22 cellular contexts compared by ENCODE assay signal in the genomic region with DNA sequence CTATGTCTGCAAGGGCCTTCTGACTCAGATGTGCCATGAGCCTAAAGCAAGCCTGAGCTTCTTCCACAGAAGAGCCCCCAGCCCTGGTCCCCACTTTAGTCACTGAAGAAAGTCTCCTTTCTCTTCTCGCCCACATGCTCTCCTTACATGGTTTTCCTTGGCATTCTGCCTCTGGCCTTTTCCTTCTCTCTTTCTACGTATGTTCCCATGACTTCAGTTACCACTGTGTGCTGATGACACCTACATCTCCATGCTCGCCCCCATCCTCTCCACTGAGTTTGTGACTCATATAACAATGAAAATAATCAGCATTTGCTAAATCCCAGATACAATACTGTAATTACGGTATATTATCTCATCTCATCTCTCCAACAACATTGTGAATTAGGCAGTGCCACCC.
DNase-seq lines count a peak whose midpoint lies in the region; FAIRE-seq and TF ChIP-seq lines count a peak whose summit lies in the region.
"Had no signal": no experiment of that assay in that cellular context is flagged by ENCODE, and none has a peak within 500 bp of the region (broad histone marks: within the 10 kb centered on the region; RNA-seq: fewer than 3 reads in every experiment).

No MANE protein-coding gene starts in this region.

- peaks cover 3% of the 10 kb centered on the region for H3K9me3 Mint-ChIP-seq in astrocyte (ENCODE audit: unreplicated experiment)
- H3K9me3 Mint-ChIP-seq: activated CD4-positive, alpha-beta T cell treated with anti-CD3 and anti-CD28 coated beads, Interleukin-2, amount 10 ng/mL, durations not matched to agents 7 days and 5 days; activated naive CD4-positive, alpha-beta T cell treated with anti-CD3 and anti-CD28 coated beads, Interleukin-2, amount 50 U/mL, for 72 hours; IgD-negative memory B cell; neural progenitor cell had no signal

- DNase-seq in GM12891 (ENCODE audit: insufficient read length, low spot score) (no peak), astrocyte (ENCODE audit: low read depth) (peak; percentile 86), fibroblast of pulmonary artery (ENCODE audit: low read depth) (peak; percentile 61), stromal cell of bone marrow (ENCODE audit: low read depth) (peak; percentile 41), NCI-H1436 (lab: John Stamatoyannopoulos, UW) (no peak), NCI-H226 (no peak), CD1c-positive myeloid dendritic cell (ENCODE audit: extremely low spot score) (no peak)
- DNase-seq: DMS79, hippocampal formation, MG63, NCI-H1417 treated with DMSO at 0.1 percent for 48 hours, NCI-H2171 had no signal

- H4K20me1 ChIP-seq in astrocyte (ENCODE audit: insufficient read depth, low read length), result no peaks in the 10 kb centered on the region

- H3K27me3 ChIP-seq in astrocyte (ENCODE audit: insufficient read depth, low read length), result no peaks in the 10 kb centered on the region
- H3K27me3 ChIP-seq: BE2C, body of pancreas, MG63, neural progenitor cell had no signal

- H3K9ac ChIP-seq in astrocyte (ENCODE audit: low read length), result peak overlapping the region; percentile 61
- H3K9ac ChIP-seq: neural progenitor cell had no signal

- H3K27ac ChIP-seq in astrocyte (ENCODE audit: low read depth, low read length), result peak overlapping the region; percentile 84
- H3K27ac ChIP-seq: body of pancreas, HL-60, neural progenitor cell, tibial nerve had no signal

- H3K4me3 ChIP-seq in astrocyte (ENCODE audit: insufficient read depth, low read depth, low read length), result no peak overlapping the region
- H3K4me3 ChIP-seq in fibroblast of pulmonary artery (replicated peaks; ENCODE audit: low read depth, low read length), result no peak overlapping the region
- H3K4me3 ChIP-seq: body of pancreas, MG63, neural progenitor cell, tibial nerve had no signal

- H3K4me3 Mint-ChIP-seq in astrocyte (ENCODE audit: unreplicated experiment), result no peak overlapping the region
- H3K4me3 Mint-ChIP-seq: activated CD4-positive, alpha-beta T cell treated with anti-CD3 and anti-CD28 coated beads, Interleukin-2, amount 10 ng/mL, durations not matched to agents 7 days and 5 days; IgD-negative memory B cell; neural progenitor cell had no signal

- peaks cover 3% of the 10 kb centered on the region for H3K36me3 Mint-ChIP-seq in astrocyte (ENCODE audit: low read depth, unreplicated experiment)
- H3K36me3 Mint-ChIP-seq: IgD-negative memory B cell had no signal

- peak overlapping the region; percentile 57 for H3K4me2 ChIP-seq in astrocyte (ENCODE audit: low read length)
- H3K4me2 ChIP-seq: neural progenitor cell had no signal

- no peak for TF ChIP-seq POLR2A in GM12891 (IDR thresholded peaks at IDR 0.05; ENCODE audit: low read depth, low read length)

- TF ChIP-seq CTCF in astrocyte (IDR thresholded peaks at IDR 0.05; ENCODE audit: insufficient read depth, low read depth, low read length), result no peak
- no peak for TF ChIP-seq CTCF in fibroblast of pulmonary artery (IDR thresholded peaks at IDR 0.05; ENCODE audit: low read length, missing control alignments)

- FAIRE-seq in GM12891 (lab: Jason Lieb, UNC), result peak; percentile 54
- FAIRE-seq in astrocyte (lab: Jason Lieb, UNC), result no peak
- FAIRE-seq: RCC 7860 had no signal

- peaks cover 13% of the 10 kb centered on the region for H3K4me1 ChIP-seq in astrocyte (ENCODE audit: insufficient read depth, low read length)
- H3K4me1 ChIP-seq: BE2C, neural progenitor cell, tibial nerve had no signal

- H3K9me3 ChIP-seq in astrocyte (ENCODE audit: insufficient read depth, low read depth, low read length), result no peaks in the 10 kb centered on the region
- H3K9me3 ChIP-seq: BE2C, body of pancreas, MG63, tibial nerve had no signal

- no peak overlapping the region for H2AFZ ChIP-seq in astrocyte (ENCODE audit: low read depth, low read length)
- H2AFZ ChIP-seq: neural progenitor cell had no signal

- peaks cover 4% of the 10 kb centered on the region for H3K4me1 Mint-ChIP-seq in astrocyte (ENCODE audit: low read depth, unreplicated experiment)
- H3K4me1 Mint-ChIP-seq: activated CD4-positive, alpha-beta T cell treated with anti-CD3 and anti-CD28 coated beads, Interleukin-2, amount 10 ng/mL, durations not matched to agents 7 days and 5 days; neural progenitor cell had no signal

- H3K36me3 ChIP-seq in astrocyte (ENCODE audit: insufficient read depth, low read length), result no peaks in the 10 kb centered on the region
- H3K36me3 ChIP-seq: BE2C, MG63, neural progenitor cell had no signal

- no peaks in the 10 kb centered on the region for H3K27me3 Mint-ChIP-seq in astrocyte (ENCODE audit: low read depth, unreplicated experiment)
- H3K27me3 Mint-ChIP-seq: activated CD4-positive, alpha-beta T cell treated with anti-CD3 and anti-CD28 coated beads, Interleukin-2, amount 10 ng/mL, durations not matched to agents 7 days and 5 days; IgD-negative memory B cell; T-helper 17 cell had no signal

- H3K27ac Mint-ChIP-seq in astrocyte (ENCODE audit: unreplicated experiment), result peak overlapping the region; percentile 10
- H3K27ac Mint-ChIP-seq: activated CD4-positive, alpha-beta T cell treated with anti-CD3 and anti-CD28 coated beads, Interleukin-2, amount 10 ng/mL, durations not matched to agents 7 days and 5 days; activated naive CD4-positive, alpha-beta T cell treated with anti-CD3 and anti-CD28 coated beads, Interleukin-2, amount 50 U/mL, for 72 hours; T-helper 17 cell had no signal

- no peaks in the 10 kb centered on the region for H3K79me2 ChIP-seq in astrocyte (ENCODE audit: insufficient read depth, low read length)

TF ChIP-seq in GM12891, 5 proteins besides CTCF, POLR2A, EP300 and RAD21:
- no peak for TF ChIP-seq POU2F2 (IDR thresholded peaks at IDR 0.05; ENCODE audit: low read depth, low read length)
- no peak for TF ChIP-seq TAF1 (IDR thresholded peaks at IDR 0.05; ENCODE audit: low read depth, low read length)
- no peak for TF ChIP-seq SPI1 (IDR thresholded peaks at IDR 0.05; ENCODE audit: low read depth, low read length)
- no peak for TF ChIP-seq PAX5 (IDR thresholded peaks at IDR 0.05; ENCODE audit: insufficient read depth, low read length, severe bottlenecking)

Comparison
In these comparisons a context has a peak if more than half of its experiments do, and no peak if none do; other contexts are left out.
1. DNase-seq: peak in astrocyte (single experiment), fibroblast of pulmonary artery (single experiment) and stromal cell of bone marrow (single experiment); none in GM12891 (single experiment), NCI-H1436 (single experiment), NCI-H226 (single experiment) and CD1c-positive myeloid dendritic cell (single experiment).